ENCODE assay signal across 8 cellular contexts in genomic region chr11:44611687-44612437, GRCh38. TPM values are rescaled to one million over a fixed set of nuclear protein-coding genes. Genes with fewer than 3 reads are reported as not detected.
A peak's percentile ranks its signal among the peaks of the same experiment; 100 is the strongest.
DNase-seq lines count a peak whose midpoint lies in the region; ATAC-seq and TF ChIP-seq lines count a peak whose summit lies in the region.

No MANE protein-coding gene starts in this region.

- peak overlapping the region; percentile 9 to 64 (median 38) for H3K4me3 Mint-ChIP-seq in CD8-positive, alpha-beta memory T cell

- intact Hi-C loops in ascending aorta (cut with DNase I) (loop anchor here (1.0 to 10.0 kb wide), 3 partner anchors 48 to 517 kb away; partner anchors contain the start of gene EXT2), PC-9 (cut with micrococcal nuclease; ENCODE audit: unreplicated experiment) (loop anchor here (10.0 kb wide), 1 partner anchor 327 kb away; no protein-coding TSS in a partner anchor)

- no peaks in the 10 kb centered on the region for H3K9me3 Mint-ChIP-seq in CD8-positive, alpha-beta memory T cell

- no peaks in the 10 kb centered on the region for H3K27me3 ChIP-seq in CD8-positive, alpha-beta memory T cell (ENCODE audit: insufficient read depth, low read length, poor library complexity, severe bottlenecking)
- H3K27me3 ChIP-seq in SU-DHL-6 (ENCODE audit: low read length) = no peaks in the 10 kb centered on the region
- no peaks in the 10 kb centered on the region for H3K27me3 ChIP-seq in ascending aorta
- no peaks in the 10 kb centered on the region for H3K27me3 ChIP-seq in PC-9 (ENCODE audit: insufficient read depth, low read depth)

- H3K79me2 ChIP-seq in SU-DHL-6 (ENCODE audit: insufficient read depth, low read length) (no peaks in the 10 kb centered on the region), PC-9 (ENCODE audit: low read depth) (no peaks in the 10 kb centered on the region)

- H3K27ac ChIP-seq in CD8-positive, alpha-beta memory T cell (ENCODE audit: low read depth, low read length) = peak overlapping the region; percentile 38
- H3K27ac ChIP-seq in SU-DHL-6 (ENCODE audit: low read depth, low read length) (peak overlapping the region; percentile 90), ascending aorta (peak overlapping the region; percentile 33 to 58), PC-9 (no peak overlapping the region)

- H2AFZ ChIP-seq in SU-DHL-6 (ENCODE audit: low read depth, low read length, severe bottlenecking) = no peak overlapping the region
- H2AFZ ChIP-seq in PC-9 = no peak overlapping the region

- peaks cover 6% of the 10 kb centered on the region for H3K36me3 ChIP-seq in CD8-positive, alpha-beta memory T cell (ENCODE audit: insufficient read depth, low read length)
- H3K36me3 ChIP-seq in SU-DHL-6 (ENCODE audit: low read length) = no peaks in the 10 kb centered on the region
- peaks cover 0 to under 1% of the 10 kb centered on the region in 2 donors for H3K36me3 ChIP-seq in ascending aorta
- H3K36me3 ChIP-seq in PC-9 (ENCODE audit: low read depth) = no peaks in the 10 kb centered on the region

- H3F3A ChIP-seq in SU-DHL-6 (ENCODE audit: insufficient read depth) (peaks cover 6% of the 10 kb centered on the region; the same call in 1 of the 2 replicates), PC-9 (ENCODE audit: insufficient read depth, low read depth) (no peaks in the 10 kb centered on the region)

- ATAC-seq in GM21576 (IDR thresholded peaks at IDR 0.05; ENCODE audit: unreplicated experiment) = peak; percentile 30

- H3K9ac ChIP-seq in SU-DHL-6 (ENCODE audit: low read length) = peak overlapping the region; percentile 14; the same call in 1 of the 2 replicates

- H3K4me1 ChIP-seq in CD8-positive, alpha-beta memory T cell (ENCODE audit: insufficient read depth, low read length) = peaks cover 76% of the 10 kb centered on the region
- H3K4me1 ChIP-seq in ascending aorta = peaks cover 22 to 54% of the 10 kb centered on the region in 2 donors
- no peaks in the 10 kb centered on the region for H3K4me1 ChIP-seq in PC-9 (replicated peaks; ENCODE audit: insufficient read depth)

- CTCF ChIA-PET in CD8-positive, alpha-beta memory T cell (lab: Charles Lee) = interaction anchor here (0.8 to 17.3 kb wide), 13 partner anchors 9 to 492 kb away, joined by 3 to 532 read pairs (median 4); partner anchors contain the start of gene CD82
- CTCF ChIA-PET in PC-9 (lab: Charles Lee) = interaction anchor here (0.6 kb wide), 1 partner anchor 105 kb away, joined by 3 read pairs; no protein-coding TSS in a partner anchor

- H3K9me2 ChIP-seq in SU-DHL-6 (replicated peaks; ENCODE audit: insufficient read depth, low read length) (no peaks in the 10 kb centered on the region), PC-9 (ENCODE audit: insufficient read depth) (no peaks in the 10 kb centered on the region)

- no peak for TF ChIP-seq CTCF in SU-DHL-6 (IDR thresholded peaks at IDR 0.05; ENCODE audit: insufficient read depth, low read length, poor library complexity, severe bottlenecking)
- no peak for TF ChIP-seq CTCF in ascending aorta (IDR thresholded peaks at IDR 0.05)
- TF ChIP-seq CTCF in PC-9 (conservative IDR thresholded peaks at IDR 0.05) = no peak

- H3K36me3 Mint-ChIP-seq in CD8-positive, alpha-beta memory T cell = peaks cover 0 to 37% (median 6%) of the 10 kb centered on the region in 3 donors

- POLR2A ChIA-PET in CD8-positive, alpha-beta memory T cell (lab: Charles Lee) = interaction anchor here (0.6 to 2.3 kb wide), 9 partner anchors 9 to 53 kb away, joined by 3 to 13 read pairs (median 7); partner anchors contain the start of gene CD82
- POLR2A ChIA-PET in PC-9 (lab: Charles Lee; ENCODE audit: unreplicated experiment) = interaction anchor here (0.6 kb wide), 2 partner anchors 31 to 47 kb away, joined by 3 read pairs; no protein-coding TSS in a partner anchor

- H4K20me1 ChIP-seq in SU-DHL-6 (ENCODE audit: low read depth, low read length) = no peaks in the 10 kb centered on the region
- H4K20me1 ChIP-seq in PC-9 (ENCODE audit: insufficient read depth) = no peaks in the 10 kb centered on the region

- DNase-seq in CD8-positive, alpha-beta memory T cell = peak; percentile 58 to 92 (median 63)
- DNase-seq in ascending aorta (ENCODE audit: low spot score in 2 of 2) (no peak), GF-D8 (lab: John Stamatoyannopoulos, UW) (no peak), PC-9 (no peak), NCI-H2029 treated with DMSO at 0.1 percent for 48 hours (lab: John Stamatoyannopoulos, UW) (no peak)
- DNase-seq in stimulated activated CD8-positive, alpha-beta memory T cell treated with anti-CD3 and anti-CD28 coated beads, Interleukin-4, amount 100 ng/mL, for 48 hours = peak; percentile 76

- peaks cover 65 to 94% (median 83%) of the 10 kb centered on the region in 3 donors for H3K4me1 Mint-ChIP-seq in CD8-positive, alpha-beta memory T cell

- H3K27me3 Mint-ChIP-seq in CD8-positive, alpha-beta memory T cell = peaks cover 0 to 2% of the 10 kb centered on the region in 2 donors

- H3K27ac Mint-ChIP-seq in CD8-positive, alpha-beta memory T cell = peak overlapping the region; percentile 83 to 99 (median 94)

- BruUV-seq in PC-9 (replicated peaks; lab: Mats Ljungman, UMichigan) = no TSS peak

- no peaks in the 10 kb centered on the region for H3K9me3 ChIP-seq in CD8-positive, alpha-beta memory T cell (ENCODE audit: low read length)
- H3K9me3 ChIP-seq in SU-DHL-6 (ENCODE audit: insufficient read depth, low read length) (no peaks in the 10 kb centered on the region), ascending aorta (no peaks in the 10 kb centered on the region), PC-9 (ENCODE audit: insufficient read depth, low read depth) (no peaks in the 10 kb centered on the region)

- H3K4me2 ChIP-seq in SU-DHL-6 (ENCODE audit: low read depth, low read length, poor library complexity, severe bottlenecking) = peak overlapping the region; percentile 37
- no peak overlapping the region for H3K4me2 ChIP-seq in PC-9

- H3K4me3 ChIP-seq in CD8-positive, alpha-beta memory T cell (ENCODE audit: low read length) = no peak overlapping the region
- H3K4me3 ChIP-seq in SU-DHL-6 (ENCODE audit: insufficient read depth, low read length, poor library complexity, severe bottlenecking) (no peak overlapping the region), ascending aorta (no peak overlapping the region), PC-9 (no peak overlapping the region)

RNA-seq across cellular contexts. Expression of gene CD82, which starts 46.4 kb away (rescaled TPM):
- 100 to 1,000 TPM; 356 to 388 TPM for total RNA-seq in CD8-positive, alpha-beta memory T cell
- 131 TPM for polyA plus RNA-seq in CD8-positive, alpha-beta memory T cell
- 28.3 TPM for total RNA-seq in ascending aorta
- total RNA-seq in PC-9 (2021) = 30.7 and 46.0 TPM in 2 replicates

Comparison
In these comparisons a context has a peak if more than half of its experiments do, and no peak if none do; other contexts are left out.
1. DNase-seq: peak in CD8-positive, alpha-beta memory T cell (5 of 5) and stimulated activated CD8-positive, alpha-beta memory T cell treated with anti-CD3 and anti-CD28 coated beads, Interleukin-4, amount 100 ng/mL, for 48 hours (single experiment); none in ascending aorta (0 of 2), GF-D8 (single experiment), PC-9 (0 of 2) and NCI-H2029 treated with DMSO at 0.1 percent for 48 hours (single experiment).